In genomic region chr1:193537266-193538003, GRCh38 we compare ENCODE assay signal across 9 cellular contexts.
DNase-seq lines count a peak whose midpoint lies in the region; ATAC-seq, FAIRE-seq and TF ChIP-seq lines count a peak whose summit lies in the region.
"Had no signal": no experiment of that assay in that cellular context is flagged by ENCODE, and none has a peak within 500 bp of the region (broad histone marks: within the 10 kb centered on the region; RNA-seq: fewer than 3 reads in every experiment).

No MANE protein-coding gene starts in this region.

- peaks cover 30 to 35% (median 34%) of the 10 kb centered on the region in 3 donors for H3K4me1 Mint-ChIP-seq in IgD-negative memory B cell
- H3K4me1 Mint-ChIP-seq in activated T-cell treated with anti-CD3 and anti-CD28 coated beads, Interleukin-2, amount 50 U/mL, for 4 hours (ENCODE audit: low read depth) = peaks cover 54% of the 10 kb centered on the region

- peak; percentile 85 for ATAC-seq in GM21367 (IDR thresholded peaks at IDR 0.05; ENCODE audit: unreplicated experiment)
- peak; percentile 89 to 91 for ATAC-seq in activated T-cell treated with anti-CD3 and anti-CD28 coated beads, Interleukin-2, amount 50 U/mL, for 4 hours

- H3K27me3 Mint-ChIP-seq in IgD-negative memory B cell = no peaks in the 10 kb centered on the region
- H3K27me3 Mint-ChIP-seq in activated T-cell treated with anti-CD3 and anti-CD28 coated beads, Interleukin-2, amount 50 U/mL, for 4 hours (ENCODE audit: low read depth) = no peaks in the 10 kb centered on the region

- no peaks in the 10 kb centered on the region for H3K36me3 Mint-ChIP-seq in IgD-negative memory B cell
- H3K36me3 Mint-ChIP-seq in activated T-cell treated with anti-CD3 and anti-CD28 coated beads, Interleukin-2, amount 50 U/mL, for 4 hours (ENCODE audit: insufficient read depth) = no peaks in the 10 kb centered on the region

- peak overlapping the region; percentile 7 to 74 (median 53) for H3K4me3 Mint-ChIP-seq in IgD-negative memory B cell
- H3K4me3 Mint-ChIP-seq in activated T-cell treated with anti-CD3 and anti-CD28 coated beads, Interleukin-2, amount 50 U/mL, for 4 hours = peak overlapping the region; percentile 45
- H3K4me3 Mint-ChIP-seq: nephron had no signal

- H3K9me3 Mint-ChIP-seq in IgD-negative memory B cell = no peaks in the 10 kb centered on the region
- peaks cover 4% of the 10 kb centered on the region for H3K9me3 Mint-ChIP-seq in activated T-cell treated with anti-CD3 and anti-CD28 coated beads, Interleukin-2, amount 50 U/mL, for 4 hours

- TF ChIP-seq POLR2A in H54 (IDR thresholded peaks at IDR 0.05; ENCODE audit: low read depth, low read length) = no peak

- peak overlapping the region; percentile 5 to 86 (median 34) for H3K27ac Mint-ChIP-seq in IgD-negative memory B cell
- H3K27ac Mint-ChIP-seq: nephron had no signal

- peak; percentile 75 for DNase-seq in CD1c-positive myeloid dendritic cell (ENCODE audit: extremely low spot score)
- DNase-seq in activated T-cell treated with anti-CD3 and anti-CD28 coated beads, Interleukin-2, amount 50 U/mL, for 4 hours = peak; percentile 48
- peak; percentile 16 to 47 (median 36) for DNase-seq in stimulated activated CD4-positive, alpha-beta T cell treated with anti-CD3 and anti-CD28 coated beads, TNF-alpha, amount 100 ng/mL, for 4 hours (ENCODE audit: low read depth in 3 of 3)
- no peak for DNase-seq in superior temporal gyrus (ENCODE audit: extremely low spot score)
- DNase-seq in NCI-H2081 (lab: John Stamatoyannopoulos, UW) = no peak
- DNase-seq in H54 (ENCODE audit: insufficient read length, low spot score) = no peak

- FAIRE-seq in H54 (lab: Jason Lieb, UNC) = no peak

Comparison
In these comparisons a context has a peak if more than half of its experiments do, and no peak if none do; other contexts are left out.
1. DNase-seq: peak in CD1c-positive myeloid dendritic cell (single experiment), activated T-cell treated with anti-CD3 and anti-CD28 coated beads, Interleukin-2, amount 50 U/mL, for 4 hours (single experiment) and stimulated activated CD4-positive, alpha-beta T cell treated with anti-CD3 and anti-CD28 coated beads, TNF-alpha, amount 100 ng/mL, for 4 hours (3 of 3); none in superior temporal gyrus (single experiment), NCI-H2081 (0 of 2) and H54 (single experiment).